In genomic region chr17:57849874-57850754, GRCh38 we compare ENCODE assay signal across 1 cellular context.
TF ChIP-seq lines count a peak whose summit lies in the region.

Gene MRPS23 (minus strand): TSS chr17:57850044. CDS start chr17:57850010, 34 bp downstream.

TF ChIP-seq in SK-N-SH, 30 proteins besides CTCF, POLR2A, EP300 and RAD21 (continued from another document):
- TF ChIP-seq CHD2 (IDR thresholded peaks at IDR 0.05; ENCODE audit: low read length, partially characterized antibody) (peak; percentile 96), NFIC (IDR thresholded peaks at IDR 0.05; ENCODE audit: borderline replicate concordance) (peak; percentile 93), TEAD4 (IDR thresholded peaks at IDR 0.05; ENCODE audit: borderline replicate concordance, insufficient read depth) (0 out of 2 replicates have a peak, but pooled peaks have one; percentile 20), MXI1 (IDR thresholded peaks at IDR 0.05; ENCODE audit: low read depth, low read length) (peak; percentile 99), TAF1 (IDR thresholded peaks at IDR 0.05; ENCODE audit: borderline replicate concordance, low read depth, low read length) (peak; percentile 90), EZH2phosphoT487 (IDR thresholded peaks at IDR 0.05; ENCODE audit: borderline replicate concordance, low read depth) (no peak), MAX (IDR thresholded peaks at IDR 0.05; ENCODE audit: low read depth) (peak; percentile 97), USF2 (IDR thresholded peaks at IDR 0.05; ENCODE audit: borderline replicate concordance, low read depth, low read length) (peak; percentile 39; the same call in 1 of the 2 replicates), POLR2AphosphoS5 (IDR thresholded peaks at IDR 0.05; ENCODE audit: low read depth, low read length) (peak; percentile 95), GATA2 (CRISPR knock-in tag; IDR thresholded peaks at IDR 0.05) (no peak), RFX5 (IDR thresholded peaks at IDR 0.05; ENCODE audit: low read length) (peak; percentile 73; the same call in 1 of the 2 replicates), MEF2A (IDR thresholded peaks at IDR 0.05; ENCODE audit: borderline replicate concordance, low read depth) (no peak), RCOR1 (IDR thresholded peaks at IDR 0.05; ENCODE audit: low read length) (peak; percentile 91), FOXM1 (IDR thresholded peaks at IDR 0.05; ENCODE audit: low read depth) (no peak), GABPA (IDR thresholded peaks at IDR 0.05; ENCODE audit: low read depth) (peak; percentile 100)
